ENCODE assay signal across 22 cellular contexts in the genomic region with DNA sequence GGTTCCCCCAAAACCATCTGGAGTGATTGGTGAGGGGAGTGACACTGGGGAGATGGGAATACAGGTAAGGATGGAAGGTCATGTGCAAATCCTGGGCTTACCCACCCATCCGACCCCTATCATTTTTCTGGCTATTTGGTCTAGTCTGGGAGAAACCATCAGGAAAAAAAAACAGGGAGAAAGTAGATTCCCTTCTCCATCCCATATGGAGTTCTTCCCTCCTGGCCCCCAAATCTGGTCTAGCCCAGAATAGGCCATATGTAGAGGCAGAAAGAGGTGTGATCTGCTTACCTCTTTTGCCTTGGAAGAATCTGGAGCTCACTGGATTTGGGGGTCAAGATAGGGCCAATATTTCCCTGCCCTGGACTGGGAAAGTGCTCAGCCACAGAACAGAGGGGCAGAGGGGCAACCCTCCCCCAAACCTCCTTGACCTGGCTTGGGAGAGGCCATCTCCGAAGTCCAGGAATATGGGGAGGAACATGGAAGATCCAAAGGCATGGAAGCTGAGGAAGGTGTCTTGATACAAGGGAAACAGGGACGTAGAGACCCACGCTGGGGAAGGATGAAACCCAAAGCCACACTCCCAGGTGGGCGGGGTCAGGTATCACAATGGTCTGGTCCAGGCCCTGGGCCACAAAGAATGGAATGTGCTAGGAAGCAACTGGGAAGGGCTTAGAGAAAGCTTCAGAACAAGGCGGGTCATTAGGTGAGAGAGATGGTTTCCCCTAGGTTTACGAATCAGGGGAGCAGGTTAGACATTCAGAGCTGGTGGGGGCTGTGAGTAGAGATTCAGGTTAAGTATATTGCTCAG. TPM values are rescaled to one million over a fixed set of nuclear protein-coding genes. Genes with fewer than 3 reads are reported as not detected.
A peak's percentile ranks its signal among the peaks of the same experiment; 100 is the strongest.
DNase-seq lines count a peak whose midpoint lies in the region; ATAC-seq and TF ChIP-seq lines count a peak whose summit lies in the region.
"Had no signal": no experiment of that assay in that cellular context is flagged by ENCODE, and none has a peak within 500 bp of the region (broad histone marks: within the 10 kb centered on the region; RNA-seq: fewer than 3 reads in every experiment).

No MANE protein-coding gene starts in this region.

- DNase-seq in mammary epithelial cell: no peak
- no peak for DNase-seq in breast epithelium (ENCODE audit: low spot score in 2 of 2)
- DNase-seq in glutamatergic neuron: no peak
- no peak for DNase-seq in type B pancreatic cell (ENCODE audit: extremely low spot score, unreplicated experiment)
- DNase-seq in CD14-positive monocyte (ENCODE audit: low spot score): no peak
- DNase-seq: activated gamma-delta T cell treated with Interleukin-2 at 50 U/mL for 16 hours; CD4-positive, alpha-beta memory T cell; colonic mucosa; DND-41; left lung; mucosa of descending colon; NCI-H526 treated with DMSO at 0.1 percent for 48 hours; nucleus accumbens; stimulated activated CD4-positive, alpha-beta T cell treated with anti-CD3 and anti-CD28 coated beads, Interleukin-1b, Interleukin-23, amount 100 ng/mL, for 48 hours had no signal

- H3K36me3 ChIP-seq in mammary epithelial cell (ENCODE audit: insufficient read depth, low read length): no peaks in the 10 kb centered on the region
- H3K36me3 ChIP-seq in breast epithelium: no peaks in the 10 kb centered on the region
- H3K36me3 ChIP-seq: colonic mucosa had no signal

- H3K27ac Mint-ChIP-seq in glutamatergic neuron (ENCODE audit: unreplicated experiment): no peak overlapping the region
- peak overlapping the region; percentile 62 for H3K27ac Mint-ChIP-seq in type B pancreatic cell
- H3K27ac Mint-ChIP-seq in CD14-positive monocyte: peak overlapping the region in 1 of 7 donors; percentile 54

- peaks cover 11% of the 10 kb centered on the region for H3K9me3 Mint-ChIP-seq in glutamatergic neuron (ENCODE audit: unreplicated experiment)
- no peaks in the 10 kb centered on the region for H3K9me3 Mint-ChIP-seq in type B pancreatic cell
- H3K9me3 Mint-ChIP-seq in CD14-positive monocyte: no peaks in the 10 kb centered on the region
- H3K9me3 Mint-ChIP-seq: CD4-positive, alpha-beta memory T cell had no signal

- TF ChIP-seq POLR2A in breast epithelium (IDR thresholded peaks at IDR 0.05): no peak

- no peaks in the 10 kb centered on the region for H4K20me1 ChIP-seq in mammary epithelial cell (ENCODE audit: insufficient read depth, low read length)

- intact Hi-C loops in mammary epithelial cell (cut with micrococcal nuclease): no loop called here
- intact Hi-C loops in breast epithelium (cut with DNase I; ENCODE audit: low total_unique reads): no loop called here
- intact Hi-C loops in CD14-positive monocyte (cut with micrococcal nuclease): no loop called here

- 98% methylated on average over 4 of the region's 7 CpGs for WGBS in mammary epithelial cell (ENCODE audit: low coverage, missing lambda C conversion rate)

- no peak overlapping the region for H3K9ac ChIP-seq in mammary epithelial cell (ENCODE audit: insufficient read depth, low read length)

- H3K4me1 ChIP-seq in mammary epithelial cell (ENCODE audit: insufficient read depth, low read length) (peaks cover 37% of the 10 kb centered on the region), breast epithelium (no peaks in the 10 kb centered on the region)
- H3K4me1 ChIP-seq: A549, colonic mucosa, HAP-1 had no signal

- in situ Hi-C loops in mammary epithelial cell (cut with MboI; ENCODE audit: low sequenced_read_pairs in 2 of 2): no loop called here

- no peak overlapping the region for H2AFZ ChIP-seq in mammary epithelial cell (ENCODE audit: low read depth, low read length)

- no peak overlapping the region for H3K4me3 ChIP-seq in mammary epithelial cell (replicated peaks in 1 of 3; ENCODE audit: insufficient read depth in 1 of 3, low read depth in 2 of 3, low read length in 3 of 3)
- H3K4me3 ChIP-seq in breast epithelium: no peak overlapping the region
- H3K4me3 ChIP-seq: A549, ascending aorta, colonic mucosa, gastrocnemius medialis, HAP-1, left lung, mucosa of descending colon, right atrium auricular region, vagina had no signal

- H3K27ac ChIP-seq in mammary epithelial cell (ENCODE audit: insufficient read depth, low read depth, low read length) (peak overlapping the region; percentile 22), breast epithelium (peak overlapping the region in 1 of 2 donors; percentile 70)
- H3K27ac ChIP-seq: A549, colonic mucosa, left lung, right atrium auricular region, vagina had no signal

- dilution Hi-C loops in mammary epithelial cell (cut with HindIII; ENCODE audit: low sequenced_read_pairs): loop anchor here (5.0 kb wide), 1 partner anchor 76 kb away; no protein-coding TSS in a partner anchor

- CTCF ChIA-PET in mammary epithelial cell (lab: Charles Lee; ENCODE audit: low non-redundant PET): no interaction called here

- H3K27me3 ChIP-seq in mammary epithelial cell (ENCODE audit: insufficient read depth, low read length) (no peaks in the 10 kb centered on the region), breast epithelium (no peaks in the 10 kb centered on the region)
- H3K27me3 ChIP-seq: ascending aorta, colonic mucosa, gastrocnemius medialis, left lung, right atrium auricular region, vagina had no signal

- peaks cover 21% of the 10 kb centered on the region for H3K79me2 ChIP-seq in mammary epithelial cell (ENCODE audit: insufficient read depth, low read length)

- TF ChIP-seq CTCF in mammary epithelial cell (conservative IDR thresholded peaks at IDR 0.05 in 1 of 2, IDR thresholded peaks at IDR 0.05 in 1 of 2; ENCODE audit: extremely low read depth in 1 of 2, insufficient read depth in 1 of 2, low read depth in 1 of 2, low read length in 2 of 2) (no peak), breast epithelium (IDR thresholded peaks at IDR 0.05) (no peak), glutamatergic neuron (IDR thresholded peaks at IDR 0.05; ENCODE audit: partially characterized antibody, unreplicated experiment) (no peak), type B pancreatic cell (conservative IDR thresholded peaks at IDR 0.05) (no peak), CD14-positive monocyte (IDR thresholded peaks at IDR 0.05) (no peak)

- no peak for ATAC-seq in HG03457 (IDR thresholded peaks at IDR 0.05; ENCODE audit: unreplicated experiment)
- ATAC-seq: A549, left lung, mucosa of descending colon had no signal

- H3K27me3 Mint-ChIP-seq in glutamatergic neuron (ENCODE audit: unreplicated experiment) (peaks cover 2% of the 10 kb centered on the region), type B pancreatic cell (no peaks in the 10 kb centered on the region), CD14-positive monocyte (ENCODE audit: low read depth in 3 of 3) (no peaks in the 10 kb centered on the region)
- H3K27me3 Mint-ChIP-seq: CD4-positive, alpha-beta memory T cell had no signal

- H3K9me3 ChIP-seq in mammary epithelial cell (replicated peaks; ENCODE audit: insufficient read depth, low read length) (no peaks in the 10 kb centered on the region), breast epithelium (no peaks in the 10 kb centered on the region)
- H3K9me3 ChIP-seq: A549, ascending aorta, colonic mucosa, gastrocnemius medialis, HAP-1, left lung, mucosa of descending colon, right atrium auricular region, vagina had no signal

- peaks cover 6% of the 10 kb centered on the region for H3K4me1 Mint-ChIP-seq in glutamatergic neuron (ENCODE audit: low read depth, unreplicated experiment)
- peaks cover 5% of the 10 kb centered on the region for H3K4me1 Mint-ChIP-seq in type B pancreatic cell (ENCODE audit: unreplicated experiment)
- H3K4me1 Mint-ChIP-seq in CD14-positive monocyte: peaks cover 12% of the 10 kb centered on the region

- no peak overlapping the region for H3K4me2 ChIP-seq in mammary epithelial cell (ENCODE audit: insufficient read depth, low read depth, low read length)
- H3K4me2 ChIP-seq: A549 had no signal

- H3K4me3 Mint-ChIP-seq in glutamatergic neuron (ENCODE audit: unreplicated experiment) (peak overlapping the region; percentile 22), type B pancreatic cell (no peak overlapping the region), CD14-positive monocyte (no peak overlapping the region)
- H3K4me3 Mint-ChIP-seq: CD4-positive, alpha-beta memory T cell had no signal

- H3K36me3 Mint-ChIP-seq in glutamatergic neuron (ENCODE audit: unreplicated experiment) (peaks cover 4% of the 10 kb centered on the region), type B pancreatic cell (peaks cover 3% of the 10 kb centered on the region), CD14-positive monocyte (peaks cover 12 to 26% of the 10 kb centered on the region in 2 donors)

- BruUV-seq in mammary epithelial cell (replicated peaks; lab: Mats Ljungman, UMichigan): no TSS peak

RNA-seq across cellular contexts. Expression of gene CHRNB1, which starts 16.2 kb away (rescaled TPM):
- total RNA-seq in mammary epithelial cell (10 to 100 TPM; 30.2 to 35.4 TPM), breast epithelium (10 to 100 TPM in 2 of 3 donors, 1 to 10 TPM in 1; 8.5 to 11.8 (median 11.7) TPM), glutamatergic neuron (ENCODE audit: unreplicated experiment) (16.4 TPM), type B pancreatic cell (ENCODE audit: low replicate concordance) (16.4 and 51.1 TPM in 2 replicates)
- polyA plus RNA-seq in mammary epithelial cell (33.8 TPM), CD14-positive monocyte (10 to 100 TPM; 14.7 to 15.7 TPM)
- 10.9 TPM for polyA minus RNA-seq in mammary epithelial cell

RNA-seq across cellular contexts. Expression of gene ZBTB4, which starts 18.4 kb away (rescaled TPM):
- total RNA-seq in mammary epithelial cell (10 to 100 TPM; 32.5 to 56.3 TPM), breast epithelium (10 to 100 TPM; 34.4 to 46.9 (median 45.7) TPM), glutamatergic neuron (ENCODE audit: unreplicated experiment) (25.1 TPM), type B pancreatic cell (ENCODE audit: low replicate concordance) (34.5 and 76.6 TPM in 2 replicates)
- polyA plus RNA-seq in mammary epithelial cell (20.9 TPM), CD14-positive monocyte (1 to 10 TPM; 3.4 to 4.4 TPM)
- polyA minus RNA-seq in mammary epithelial cell: 66.9 TPM

RNA-seq across cellular contexts. Expression of gene SLC35G6, which starts 20.2 kb away (rescaled TPM):
- total RNA-seq in mammary epithelial cell (not detected), breast epithelium (not detected), glutamatergic neuron (ENCODE audit: unreplicated experiment) (0.34 TPM), type B pancreatic cell (ENCODE audit: low replicate concordance) (not detected in 2 replicates)
- polyA plus RNA-seq in mammary epithelial cell (not detected), CD14-positive monocyte (not detected)
- not detected for polyA minus RNA-seq in mammary epithelial cell
- total RNA-seq: ascending aorta; CD4-positive, alpha-beta memory T cell; colonic mucosa; gastrocnemius medialis; left lung; LHCN-M2; mucosa of descending colon; right atrium auricular region; vagina had no signal
- polyA plus RNA-seq: A549; CD4-positive, alpha-beta memory T cell had no signal

RNA-seq across cellular contexts. Expression of gene FGF11, which starts 21.7 kb away (rescaled TPM):
- 10 to 100 TPM; 11.2 to 20.2 TPM for total RNA-seq in mammary epithelial cell
- polyA plus RNA-seq in mammary epithelial cell: 16.8 TPM
- polyA minus RNA-seq in mammary epithelial cell: 13.5 TPM
- total RNA-seq in breast epithelium: 1 to 10 TPM; 2.1 to 2.9 (median 2.9) TPM
- total RNA-seq in glutamatergic neuron (ENCODE audit: unreplicated experiment): 4.8 TPM
- total RNA-seq in type B pancreatic cell (ENCODE audit: low replicate concordance): 21.8 and 76.0 TPM in 2 replicates
- not detected for polyA plus RNA-seq in CD14-positive monocyte

RNA-seq across cellular contexts. Expression of gene POLR2A, which starts 23.1 kb away (rescaled TPM):
- total RNA-seq in mammary epithelial cell: 100 to 1,000 TPM; 168 to 184 TPM
- polyA plus RNA-seq in mammary epithelial cell: 8.6 TPM
- 461 TPM for polyA minus RNA-seq in mammary epithelial cell
- total RNA-seq in breast epithelium: 100 to 1,000 TPM in 1 of 3 donors, 10 to 100 TPM in 2; 64.2 to 174 (median 88.7) TPM
- total RNA-seq in glutamatergic neuron (ENCODE audit: unreplicated experiment): 200 TPM
- 175 and 244 TPM in 2 replicates for total RNA-seq in type B pancreatic cell (ENCODE audit: low replicate concordance)
- polyA plus RNA-seq in CD14-positive monocyte: 10 to 100 TPM; 12.1 to 25.4 TPM
